Comparison of ENCODE assay signal across 13 cellular contexts in the genomic region with DNA sequence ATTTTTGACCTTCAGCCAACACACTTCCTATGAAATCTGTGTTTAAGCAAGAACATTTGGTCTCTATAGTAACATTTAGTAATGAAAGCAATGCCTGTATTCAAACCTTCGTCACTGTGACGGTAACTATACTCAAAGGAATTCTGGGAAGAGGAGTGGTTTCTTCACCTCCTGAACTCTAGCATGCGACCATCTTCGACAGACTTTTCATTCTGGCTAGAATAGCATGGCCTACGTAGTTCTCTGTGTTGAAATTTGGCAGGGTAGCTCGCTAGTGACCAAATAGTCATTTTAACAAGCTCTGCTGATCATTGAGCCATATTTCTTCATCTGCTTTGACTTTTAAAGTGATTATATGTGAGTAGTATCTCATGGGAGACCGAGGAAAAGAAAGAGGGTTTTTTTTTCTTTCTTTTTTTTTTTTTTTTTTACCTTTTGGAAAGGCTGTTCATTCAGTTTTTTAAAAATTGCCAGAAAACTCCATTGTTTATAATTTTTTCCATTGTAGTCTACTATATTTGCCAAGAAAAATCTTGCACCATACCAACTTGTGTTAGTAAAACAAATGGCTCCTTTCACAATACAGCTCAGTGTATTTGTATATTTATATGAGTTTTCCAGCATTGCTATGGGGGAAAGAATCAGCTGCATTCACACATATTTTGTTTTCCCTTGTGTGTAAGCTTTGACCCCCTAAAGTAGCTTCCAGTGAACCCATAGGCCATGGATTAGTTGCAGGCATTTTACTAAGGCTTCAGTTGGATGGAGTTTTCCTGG.
DNase-seq lines count a peak whose midpoint lies in the region; ATAC-seq and TF ChIP-seq lines count a peak whose summit lies in the region.
"Had no signal": no experiment of that assay in that cellular context is flagged by ENCODE, and none has a peak within 500 bp of the region (broad histone marks: within the 10 kb centered on the region; RNA-seq: fewer than 3 reads in every experiment).

No MANE protein-coding gene starts in this region.

- BruUV-seq in A673 (replicated peaks; lab: Mats Ljungman, UMichigan) = no TSS peak

- TF ChIP-seq POLR2A in Peyer's patch (IDR thresholded peaks at IDR 0.05) = no peak

- peak overlapping the region in 2 of 3 experiments; percentile 70 to 78 for H3K27ac Mint-ChIP-seq in nephron
- H3K27ac Mint-ChIP-seq: activated naive CD4-positive, alpha-beta T cell treated with anti-CD3 and anti-CD28 coated beads for 36 hours; natural killer cell had no signal

- peaks cover 19% of the 10 kb centered on the region for H3K4me1 Mint-ChIP-seq in nephron
- H3K4me1 Mint-ChIP-seq: natural killer cell had no signal

- H3K9me3 Mint-ChIP-seq in nephron = no peaks in the 10 kb centered on the region
- H3K9me3 Mint-ChIP-seq: activated naive CD4-positive, alpha-beta T cell treated with anti-CD3 and anti-CD28 coated beads for 36 hours had no signal

- H3K27ac ChIP-seq in A673 (ENCODE audit: low read depth, low read length, poor library complexity, severe bottlenecking) (peak overlapping the region; percentile 2), Peyer's patch (peak overlapping the region in 2 of 4 donors; percentile 17 to 25)

- H3K27me3 ChIP-seq in A673 (replicated peaks; ENCODE audit: insufficient read depth, low read depth, low read length, poor library complexity) = no peaks in the 10 kb centered on the region
- no peaks in the 10 kb centered on the region for H3K27me3 ChIP-seq in Peyer's patch

- H3K4me3 Mint-ChIP-seq in nephron = no peak overlapping the region
- H3K4me3 Mint-ChIP-seq: activated naive CD4-positive, alpha-beta T cell treated with anti-CD3 and anti-CD28 coated beads for 36 hours; natural killer cell had no signal

- no peak for ATAC-seq in GM19452 (IDR thresholded peaks at IDR 0.05; ENCODE audit: unreplicated experiment)
- ATAC-seq: natural killer cell had no signal

- no peaks in the 10 kb centered on the region for H3K36me3 Mint-ChIP-seq in nephron (ENCODE audit: low read depth)
- H3K36me3 Mint-ChIP-seq: natural killer cell had no signal

- CTCF ChIA-PET in A673 (lab: Charles Lee) = no interaction called here

- H3K4me3 ChIP-seq in A673 (ENCODE audit: low read depth, low read length, poor library complexity, severe bottlenecking) (no peak overlapping the region), Peyer's patch (no peak overlapping the region)

- no peak for TF ChIP-seq CTCF in A673 (conservative IDR thresholded peaks at IDR 0.05; ENCODE audit: low read depth, low read length)
- no peak for TF ChIP-seq CTCF in nephron (IDR thresholded peaks at IDR 0.05; ENCODE audit: unreplicated experiment in 3 of 3)
- no peak for TF ChIP-seq CTCF in Peyer's patch (IDR thresholded peaks at IDR 0.05)

- POLR2A ChIA-PET in A673 (lab: Charles Lee; ENCODE audit: low non-redundant PET) = no interaction called here

- intact Hi-C loops in A673 (cut with micrococcal nuclease; ENCODE audit: unreplicated experiment) = loop anchor here (10.0 kb wide), 1 partner anchor 1615 kb away; no protein-coding TSS in a partner anchor

- H3K4me1 ChIP-seq in A673 (ENCODE audit: insufficient read depth, low read length, poor library complexity, severe bottlenecking) = peaks cover 42% of the 10 kb centered on the region
- H3K4me1 ChIP-seq in Peyer's patch = no peaks in the 10 kb centered on the region

- in situ Hi-C loops in G401 (cut with HindIII; ENCODE audit: low sequenced_read_pairs) = no loop called here

- H3K27me3 Mint-ChIP-seq in nephron (ENCODE audit: low read depth) = no peaks in the 10 kb centered on the region

- no peaks in the 10 kb centered on the region for H3K36me3 ChIP-seq in A673 (ENCODE audit: insufficient read depth, low read length, poor library complexity, severe bottlenecking)
- H3K36me3 ChIP-seq in Peyer's patch = no peaks in the 10 kb centered on the region

- no peaks in the 10 kb centered on the region for H3K9me3 ChIP-seq in A673 (ENCODE audit: low read depth, low read length, poor library complexity, severe bottlenecking)
- no peaks in the 10 kb centered on the region for H3K9me3 ChIP-seq in Peyer's patch

- no peak for DNase-seq in A673 (ENCODE audit: low spot score)
- peak; percentile 13 for DNase-seq in RPMI7951 (ENCODE audit: low read depth)
- peak; percentile 87 for DNase-seq in fibroblast of peridontal ligament (ENCODE audit: extremely low read depth)
- no peak for DNase-seq in G401 (ENCODE audit: low spot score)
- DNase-seq in DMS53 treated with DMSO at 0.1 percent for 48 hours (lab: John Stamatoyannopoulos, UW; ENCODE audit: unreplicated experiment) = no peak
- DNase-seq in Peyer's patch = no peak
- DNase-seq: activated naive CD4-positive, alpha-beta T cell treated with anti-CD3 and anti-CD28 coated beads for 36 hours; natural killer cell; NCI-H1436 treated with DMSO at 0.1 percent for 48 hours; NK-92 treated with Interleukin-12 subunit alpha and Interleukin-12 subunit beta, amount 100 ng/mL, for 24 hours; stimulated activated naive CD4-positive, alpha-beta T cell had no signal

Comparison
In these comparisons a context has a peak if more than half of its experiments do, and no peak if none do; other contexts are left out.
1. DNase-seq: peak in RPMI7951 (single experiment) and fibroblast of peridontal ligament (single experiment); none in A673 (single experiment), G401 (single experiment), DMS53 treated with DMSO at 0.1 percent for 48 hours (single experiment) and Peyer's patch (0 of 3).